2 cellular contexts compared by ENCODE assay signal in genomic region chr2:165572155-165572554, GRCh38.
TF ChIP-seq lines count a peak whose summit lies in the region.

No MANE protein-coding gene starts in this region.

TF ChIP-seq in GM23338, 12 proteins besides CTCF, POLR2A, EP300 and RAD21:
- TF ChIP-seq ZNF462 (CRISPR knock-in tag; IDR thresholded peaks at IDR 0.05), result no peak

TF ChIP-seq in GM12878, 131 proteins besides CTCF, POLR2A, EP300 and RAD21:
- TF ChIP-seq BCL11A (IDR thresholded peaks at IDR 0.05; ENCODE audit: low read depth, low read length) (no peak), PKNOX1 (IDR thresholded peaks at IDR 0.05) (no peak), RUNX3 (IDR thresholded peaks at IDR 0.05; ENCODE audit: low read length) (no peak), ZSCAN29 (IDR thresholded peaks at IDR 0.05) (no peak)
